In the genomic region with DNA sequence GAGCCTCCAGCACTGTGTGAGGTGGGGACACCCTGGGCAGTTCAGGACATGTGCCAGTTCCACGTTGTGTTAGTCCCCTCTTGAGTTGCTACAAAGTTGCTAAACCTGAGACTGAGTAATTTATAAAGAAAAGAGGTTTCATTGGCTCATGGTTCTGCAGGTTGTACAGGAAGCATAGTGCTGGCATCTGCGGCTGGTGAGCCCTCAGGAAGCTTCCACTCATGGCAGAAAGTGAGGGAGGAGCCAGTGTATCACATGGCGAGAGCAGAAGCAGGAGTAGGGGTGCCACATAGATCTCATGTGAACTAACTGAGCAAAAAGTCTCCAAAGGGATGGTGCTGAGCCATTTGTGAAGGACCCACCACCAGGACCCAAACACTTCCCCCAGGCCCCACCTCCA, we compare ENCODE assay signal across 33 cellular contexts. TPM values are rescaled to one million over a fixed set of nuclear protein-coding genes. Genes with fewer than 3 reads are reported as not detected.
"Had no signal": no experiment of that assay in that cellular context is flagged by ENCODE, and none has a peak within 500 bp of the region (broad histone marks: within the 10 kb centered on the region; RNA-seq: fewer than 3 reads in every experiment).

No MANE protein-coding gene starts in this region.

- ATAC-seq: activated CD4-positive, alpha-beta T cell treated with anti-CD3 and anti-CD28 coated beads for 36 hours; activated CD8-positive, alpha-beta memory T cell treated with anti-CD3 and anti-CD28 coated beads, Interleukin-2, amount 10 ng/mL, durations not matched to agents 7 days and 5 days; activated CD8-positive, alpha-beta T cell treated with anti-CD3 and anti-CD28 coated beads, Interleukin-2, amount 10 ng/mL, durations not matched to agents 7 days and 5 days; foreskin keratinocyte; gastrocnemius medialis; T-helper 17 cell had no signal

- H3K27ac ChIP-seq: brain microvascular endothelial cell, coronary artery, dorsolateral prefrontal cortex, esophagus muscularis mucosa, foreskin keratinocyte, gastrocnemius medialis had no signal

- H3K4me1 ChIP-seq: foreskin keratinocyte, gastrocnemius medialis had no signal

- DNase-seq: activated CD4-positive, alpha-beta memory T cell treated with anti-CD3 and anti-CD28 coated beads for 36 hours; activated CD4-positive, alpha-beta T cell treated with anti-CD3 and anti-CD28 coated beads for 36 hours; activated CD4-positive, alpha-beta T cell treated with anti-CD3 and anti-CD28 coated beads, Interleukin-2, amount 10 ng/mL, durations not matched to agents 24 days and 14 days; activated CD4-positive, CD25-positive, alpha-beta regulatory T cell; activated CD4-positive, CD25-positive, alpha-beta regulatory T cell treated with anti-CD3 and anti-CD28 coated beads, Interleukin-2, amount 50 U/mL, for 72 hours; activated CD8-positive, alpha-beta memory T cell treated with anti-CD3 and anti-CD28 coated beads, Interleukin-2, amount 10 ng/mL, durations not matched to agents 7 days and 5 days; activated CD8-positive, alpha-beta memory T cell treated with anti-CD3 and anti-CD28 coated beads, Interleukin-2, amount 50 U/mL, for 4 hours; activated CD8-positive, alpha-beta T cell treated with anti-CD3 and anti-CD28 coated beads, Interleukin-2, amount 10 ng/mL, durations not matched to agents 7 days and 5 days; activated gamma-delta T cell treated with Interleukin-2 at 50 U/mL for 16 hours; activated naive CD4-positive, alpha-beta T cell treated with anti-CD3 and anti-CD28 coated beads, Interleukin-2, amount 50 U/mL, for 16 hours; activated naive CD4-positive, alpha-beta T cell treated with Interleukin-2 at 50 U/mL for 16 hours; activated T-cell treated with anti-CD3 and anti-CD28 coated beads, Interleukin-2, amount 50 U/mL, for 1 hour; activated T-cell treated with anti-CD3 and anti-CD28 coated beads, Interleukin-2, amount 50 U/mL, for 48 hours; amniotic stem cell; anterior cingulate cortex; brain microvascular endothelial cell; dorsolateral prefrontal cortex; effector memory CD4-positive, alpha-beta T cell; endodermal cell; erythroblast; foreskin keratinocyte; gastrocnemius medialis; T-helper 1 cell; T-helper 17 cell; T1000 had no signal

- H3K4me3 ChIP-seq: coronary artery, dorsolateral prefrontal cortex, esophagus muscularis mucosa, gastrocnemius medialis had no signal

- H3K9me3 ChIP-seq: esophagus muscularis mucosa, gastrocnemius medialis had no signal

- H3K27me3 ChIP-seq: brain microvascular endothelial cell, dorsolateral prefrontal cortex, esophagus muscularis mucosa, foreskin keratinocyte, gastrocnemius medialis had no signal

RNA-seq across cellular contexts. Expression of a gene that starts 33.2 kb away (rescaled TPM):
- total RNA-seq: activated CD8-positive, alpha-beta T cell treated with anti-CD3 and anti-CD28 coated beads, Interleukin-2, amount 10 ng/mL, durations not matched to agents 7 days and 5 days had no signal

RNA-seq across cellular contexts. Expression of a gene that starts 35.6 kb away (rescaled TPM):
- total RNA-seq: activated CD4-positive, alpha-beta memory T cell treated with anti-CD3 and anti-CD28 coated beads for 36 hours; activated CD4-positive, alpha-beta T cell treated with anti-CD3 and anti-CD28 coated beads for 36 hours; activated CD4-positive, alpha-beta T cell treated with anti-CD3 and anti-CD28 coated beads, Interleukin-2, amount 10 ng/mL, durations not matched to agents 24 days and 14 days; activated CD8-positive, alpha-beta memory T cell treated with anti-CD3 and anti-CD28 coated beads for 36 hours; activated CD8-positive, alpha-beta memory T cell treated with anti-CD3 and anti-CD28 coated beads, Interleukin-2, amount 10 ng/mL, durations not matched to agents 7 days and 5 days; activated CD8-positive, alpha-beta T cell treated with anti-CD3 and anti-CD28 coated beads, Interleukin-2, amount 10 ng/mL, durations not matched to agents 7 days and 5 days; activated T-helper 1 cell treated with anti-CD3 and anti-CD28 coated beads, Interleukin-12 subunit alpha, Interleukin-12 subunit beta, Interleukin-2, Interleukin-4 antibody, amounts not matched to agents 30 ng/mL and 10 ng/mL and 1 ng/mL, durations not matched to agents 14 hours and 24 hours and 36 hours; activated T-helper 2 cell treated with anti-CD3 and anti-CD28 coated beads, Interferon-gamma antibody, Interleukin-2, Interleukin-4, amounts not matched to agents 10 μg/mL and 5 μg/mL and 100 μg/mL, durations not matched to agents 14 hours and 24 hours and 36 hours; astrocyte; bronchial epithelial cell; foreskin keratinocyte; glomerular endothelial cell; T-helper 17 cell had no signal
